ENCODE assay signal across 17 cellular contexts in the genomic region with DNA sequence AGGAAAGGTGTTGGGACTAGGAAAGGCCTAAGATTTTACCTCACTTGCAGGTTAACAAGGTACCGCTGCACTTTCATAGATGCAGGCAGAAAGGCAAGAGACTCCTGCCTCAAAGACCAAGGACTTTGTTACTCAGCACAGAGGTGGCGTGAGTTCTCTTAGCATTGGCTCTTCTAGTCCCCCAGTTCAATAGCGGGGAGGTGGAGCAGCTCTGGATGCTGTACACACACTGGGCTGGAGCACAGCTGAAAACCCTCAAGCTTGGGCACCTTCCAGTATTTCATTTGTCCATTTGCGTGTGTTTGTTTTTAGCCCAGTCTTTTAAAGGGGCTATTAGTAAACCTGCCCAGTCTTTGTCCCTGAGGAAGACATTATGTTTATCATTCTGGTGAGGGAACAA.
"Had no signal": no experiment of that assay in that cellular context is flagged by ENCODE, and none has a peak within 500 bp of the region (broad histone marks: within the 10 kb centered on the region; RNA-seq: fewer than 3 reads in every experiment).

No MANE protein-coding gene starts in this region.

- H3K9me3 ChIP-seq: breast epithelium, psoas muscle, upper lobe of right lung had no signal

- H3K4me3 ChIP-seq: breast epithelium, dorsolateral prefrontal cortex, psoas muscle, upper lobe of right lung had no signal

- H3K27me3 Mint-ChIP-seq: activated CD8-positive, alpha-beta memory T cell treated with anti-CD3 and anti-CD28 coated beads, Interleukin-2, amount 10 ng/mL, durations not matched to agents 7 days and 5 days; activated naive CD8-positive, alpha-beta T cell treated with anti-CD3 and anti-CD28 coated beads for 36 hours; activated T-cell treated with anti-CD3 and anti-CD28 coated beads, Interleukin-2, amount 50 U/mL, for 24 hours; natural killer cell treated with Interleukin-12 subunit alpha and Interleukin-12 subunit beta and Interleukin-15 and Interleukin-18, amount 100 ng/mL, for 72 hours had no signal

- H3K27ac ChIP-seq: breast epithelium, dorsolateral prefrontal cortex, psoas muscle, upper lobe of right lung had no signal

- H3K27me3 ChIP-seq: breast epithelium, dorsolateral prefrontal cortex, upper lobe of right lung had no signal

- H3K27ac Mint-ChIP-seq: activated CD8-positive, alpha-beta memory T cell treated with anti-CD3 and anti-CD28 coated beads, Interleukin-2, amount 10 ng/mL, durations not matched to agents 7 days and 5 days; activated naive CD8-positive, alpha-beta T cell treated with anti-CD3 and anti-CD28 coated beads for 36 hours; activated T-cell treated with anti-CD3 and anti-CD28 coated beads, Interleukin-2, amount 50 U/mL, for 24 hours; natural killer cell treated with Interleukin-12 subunit alpha and Interleukin-12 subunit beta and Interleukin-15 and Interleukin-18, amount 100 ng/mL, for 72 hours had no signal

- H3K4me3 Mint-ChIP-seq: activated CD8-positive, alpha-beta memory T cell treated with anti-CD3 and anti-CD28 coated beads, Interleukin-2, amount 10 ng/mL, durations not matched to agents 7 days and 5 days; activated naive CD8-positive, alpha-beta T cell treated with anti-CD3 and anti-CD28 coated beads for 36 hours; activated T-cell treated with anti-CD3 and anti-CD28 coated beads, Interleukin-2, amount 50 U/mL, for 24 hours; natural killer cell treated with Interleukin-12 subunit alpha and Interleukin-12 subunit beta and Interleukin-15 and Interleukin-18, amount 100 ng/mL, for 72 hours had no signal

- DNase-seq: activated CD4-positive, alpha-beta T cell treated with anti-CD3 and anti-CD28 coated beads, Interleukin-2, amount 50 U/mL, for 48 hours; activated CD4-positive, CD25-positive, alpha-beta regulatory T cell treated with anti-CD3 and anti-CD28 coated beads, Interleukin-2, amount 50 U/mL, for 72 hours; activated CD8-positive, alpha-beta memory T cell treated with anti-CD3 and anti-CD28 coated beads, Interleukin-2, amount 10 ng/mL, durations not matched to agents 7 days and 5 days; activated effector memory CD4-positive, alpha-beta T cell treated with anti-CD3 and anti-CD28 coated beads, Interleukin-2, amount 50 U/mL, for 16 hours; activated naive CD8-positive, alpha-beta T cell treated with anti-CD3 and anti-CD28 coated beads for 36 hours; activated T-cell treated with anti-CD3 and anti-CD28 coated beads, Interleukin-2, amount 50 U/mL, for 24 hours; dorsolateral prefrontal cortex; foreskin fibroblast; left colon; psoas muscle; stimulated activated CD4-positive, alpha-beta T cell treated with anti-CD3 and anti-CD28 coated beads, Interleukin-12 subunit alpha, Interleukin-12 subunit beta, amount 100 ng/mL, for 4 hours; stimulated activated naive CD8-positive, alpha-beta T cell treated with anti-CD3 and anti-CD28 coated beads, Interleukin-15, Interleukin-2, amounts not matched to agents 100 U/mL and 50 U/mL, for 24 hours; T-helper 9 cell; upper lobe of right lung had no signal

- H3K9me3 Mint-ChIP-seq: activated naive CD8-positive, alpha-beta T cell treated with anti-CD3 and anti-CD28 coated beads for 36 hours; activated T-cell treated with anti-CD3 and anti-CD28 coated beads, Interleukin-2, amount 50 U/mL, for 24 hours had no signal

- ATAC-seq: activated CD8-positive, alpha-beta memory T cell treated with anti-CD3 and anti-CD28 coated beads, Interleukin-2, amount 10 ng/mL, durations not matched to agents 7 days and 5 days; left colon; natural killer cell treated with Interleukin-12 subunit alpha and Interleukin-12 subunit beta and Interleukin-15 and Interleukin-18, amount 100 ng/mL, for 72 hours; psoas muscle; sciatic nerve; stimulated activated naive CD8-positive, alpha-beta T cell treated with anti-CD3 and anti-CD28 coated beads, Interleukin-15, Interleukin-2, amounts not matched to agents 100 U/mL and 50 U/mL, for 24 hours; upper lobe of right lung had no signal

- H3K4me1 ChIP-seq: breast epithelium, psoas muscle, upper lobe of right lung had no signal

- H3K36me3 ChIP-seq: breast epithelium, upper lobe of right lung had no signal
